ENCODE assay signal across 15 cellular contexts in genomic region chr12:126389215-126389841, GRCh38.
DNase-seq lines count a peak whose midpoint lies in the region; ATAC-seq and TF ChIP-seq lines count a peak whose summit lies in the region.
"Had no signal": no experiment of that assay in that cellular context is flagged by ENCODE, and none has a peak within 500 bp of the region (broad histone marks: within the 10 kb centered on the region; RNA-seq: fewer than 3 reads in every experiment).

No MANE protein-coding gene starts in this region.

- no peak for TF ChIP-seq EP300 in esophagus muscularis mucosa (IDR thresholded peaks at IDR 0.05)

- ATAC-seq in thoracic aorta (ENCODE audit: insufficient number of reproducible peaks, low FRiP score, low read depth): no peak
- ATAC-seq: A549 had no signal

- no peaks in the 10 kb centered on the region for H3K27me3 ChIP-seq in thoracic aorta (replicated peaks; ENCODE audit: insufficient read depth)
- no peaks in the 10 kb centered on the region for H3K27me3 ChIP-seq in esophagus muscularis mucosa
- H3K27me3 ChIP-seq in SJCRH30: no peaks in the 10 kb centered on the region

- H3K9me3 ChIP-seq in thoracic aorta (no peaks in the 10 kb centered on the region), esophagus muscularis mucosa (no peaks in the 10 kb centered on the region), SJCRH30 (replicated peaks) (no peaks in the 10 kb centered on the region)
- H3K9me3 ChIP-seq: A549 had no signal

- H3K4me3 ChIP-seq in fibroblast of the aortic adventitia (ENCODE audit: low read depth, low read length) (no peak overlapping the region), thoracic aorta (peak overlapping the region; percentile 10), esophagus muscularis mucosa (no peak overlapping the region), SJCRH30 (no peak overlapping the region)
- H3K4me3 ChIP-seq: A549 had no signal

- H3K4me1 ChIP-seq in thoracic aorta (ENCODE audit: control insufficient read depth in 1 of 2, low read depth in 2 of 2) (peaks cover 0 to 15% of the 10 kb centered on the region in 2 donors), esophagus muscularis mucosa (no peaks in the 10 kb centered on the region), SJCRH30 (no peaks in the 10 kb centered on the region)
- H3K4me1 ChIP-seq: A549 had no signal

- intact Hi-C loops in esophagus muscularis mucosa (cut with DNase I): no loop called here

- WGBS in esophagus muscularis mucosa: 37% methylated on average over 9 of the region's 9 CpGs

- H3K27ac ChIP-seq in thoracic aorta (no peak overlapping the region), esophagus muscularis mucosa (replicated peaks in 1 of 4) (no peak overlapping the region), SJCRH30 (no peak overlapping the region)
- H3K27ac ChIP-seq: A549, WERI-Rb-1 had no signal

- H3K36me3 ChIP-seq in thoracic aorta (no peaks in the 10 kb centered on the region), esophagus muscularis mucosa (no peaks in the 10 kb centered on the region), SJCRH30 (no peaks in the 10 kb centered on the region)
- H3K36me3 ChIP-seq: WERI-Rb-1 had no signal

- TF ChIP-seq POLR2A in esophagus muscularis mucosa (IDR thresholded peaks at IDR 0.05; ENCODE audit: low read depth): no peak

- no peak for TF ChIP-seq CTCF in fibroblast of the aortic adventitia (IDR thresholded peaks at IDR 0.05; ENCODE audit: insufficient read depth, low read length)
- no peak for TF ChIP-seq CTCF in thoracic aorta (IDR thresholded peaks at IDR 0.05)
- TF ChIP-seq CTCF in esophagus muscularis mucosa (IDR thresholded peaks at IDR 0.05): no peak

- peak; percentile 29 for DNase-seq in NCI-H2171 treated with DMSO at 0.1 percent for 48 hours (lab: John Stamatoyannopoulos, UW)
- DNase-seq in NCI-H2171 (lab: John Stamatoyannopoulos, UW): no peak
- DNase-seq in OCI-M1 (lab: John Stamatoyannopoulos, UW): peak; percentile 19
- peak; percentile 87 for DNase-seq in fibroblast of the aortic adventitia (ENCODE audit: low read depth)
- DNase-seq in thoracic aorta (ENCODE audit: low spot score): no peak
- DNase-seq in esophagus muscularis mucosa (ENCODE audit: extremely low spot score): no peak
- DNase-seq in NOMO-1 (lab: John Stamatoyannopoulos, UW; ENCODE audit: unreplicated experiment in 2 of 2): no peak
- no peak for DNase-seq in SJCRH30
- DNase-seq: activated naive CD4-positive, alpha-beta T cell treated with anti-CD3 and anti-CD28 coated beads, Interleukin-2, amount 10 ng/mL, durations not matched to agents 7 days and 5 days; DMS153; NCI-H1092 treated with DMSO at 0.1 percent for 48 hours; NCI-H82; substantia nigra; WERI-Rb-1 had no signal

Comparison
In these comparisons a context has a peak if more than half of its experiments do, and no peak if none do; other contexts are left out.
1. DNase-seq: peak in NCI-H2171 treated with DMSO at 0.1 percent for 48 hours (single experiment), OCI-M1 (single experiment) and fibroblast of the aortic adventitia (single experiment); none in NCI-H2171 (single experiment), thoracic aorta (single experiment), esophagus muscularis mucosa (single experiment), NOMO-1 (0 of 2) and SJCRH30 (0 of 2).